1 cellular context compared by ENCODE assay signal in genomic region chr6:41071923-41072835, GRCh38.
TF ChIP-seq lines count a peak whose summit lies in the region.

Gene OARD1, minus strand, starts transcription at chr6:41072356. Its CDS starts 722 bp downstream, at chr6:41071634.

TF ChIP-seq in HepG2, 621 proteins besides CTCF, POLR2A, EP300 and RAD21 (continued from another document and continues in another):
- TF ChIP-seq SNAPC4 (CRISPR knock-in tag; IDR thresholded peaks at IDR 0.05): no peak
- TF ChIP-seq ZNF710 (CRISPR knock-in tag; IDR thresholded peaks at IDR 0.05; ENCODE audit: borderline replicate concordance): 0 out of 2 replicates have a peak, but pooled peaks have one; percentile 70
- TF ChIP-seq ZIK1 (CRISPR knock-in tag; IDR thresholded peaks at IDR 0.05; ENCODE audit: borderline replicate concordance, low read depth): peak; percentile 10; the same call in 1 of the 2 replicates
- no peak for TF ChIP-seq GPBP1L1 (CRISPR knock-in tag; IDR thresholded peaks at IDR 0.05)
- TF ChIP-seq HOXA3 (CRISPR knock-in tag; IDR thresholded peaks at IDR 0.05): peak; percentile 86
- TF ChIP-seq CREBL2 (CRISPR knock-in tag; IDR thresholded peaks at IDR 0.05; ENCODE audit: borderline replicate concordance): no peak
- no peak for TF ChIP-seq RNF219 (CRISPR knock-in tag; IDR thresholded peaks at IDR 0.05)
- no peak; the same call in 1 of the 2 replicates for TF ChIP-seq ZNF629 (CRISPR knock-in tag; conservative IDR thresholded peaks at IDR 0.05)
- no peak for TF ChIP-seq FOXJ3 (CRISPR knock-in tag; IDR thresholded peaks at IDR 0.05; ENCODE audit: borderline replicate concordance)
- TF ChIP-seq BHLHE40 (IDR thresholded peaks at IDR 0.05; ENCODE audit: low read length): no peak
- no peak for TF ChIP-seq ZNF260 (CRISPR knock-in tag; IDR thresholded peaks at IDR 0.05; ENCODE audit: borderline replicate concordance, low read depth)
- TF ChIP-seq ZNF672 (CRISPR knock-in tag; IDR thresholded peaks at IDR 0.05): no peak
- no peak for TF ChIP-seq ZBTB34 (CRISPR knock-in tag; IDR thresholded peaks at IDR 0.05)
- no peak for TF ChIP-seq ZFP36L1 (CRISPR knock-in tag; IDR thresholded peaks at IDR 0.05)
- TF ChIP-seq ZNF432 (CRISPR knock-in tag; IDR thresholded peaks at IDR 0.05; ENCODE audit: borderline replicate concordance): no peak
- TF ChIP-seq PRDM4 (CRISPR knock-in tag; IDR thresholded peaks at IDR 0.05; ENCODE audit: borderline replicate concordance): no peak
- peak; percentile 77 for TF ChIP-seq ZNF501 (CRISPR knock-in tag; IDR thresholded peaks at IDR 0.05)
- peak; percentile 7; the same call in 1 of the 2 replicates for TF ChIP-seq TARDBP (CRISPR knock-in tag; IDR thresholded peaks at IDR 0.05)
- TF ChIP-seq MAFK (conservative IDR thresholded peaks at IDR 0.05 in 1 of 2, IDR thresholded peaks at IDR 0.05 in 1 of 2; ENCODE audit: low read length in 2 of 2): peak in 1 of 2 experiments; percentile 5; a peak in 1 of 4 replicates
- no peak for TF ChIP-seq LRRFIP1 (CRISPR knock-in tag; conservative IDR thresholded peaks at IDR 0.05)
- TF ChIP-seq THAP9 (CRISPR knock-in tag; IDR thresholded peaks at IDR 0.05; ENCODE audit: borderline replicate concordance): peak; percentile 100
- peak; percentile 95 for TF ChIP-seq ZNF619 (CRISPR knock-in tag; IDR thresholded peaks at IDR 0.05)
- TF ChIP-seq BORCS8-MEF2B (CRISPR knock-in tag; IDR thresholded peaks at IDR 0.05): no peak; the same call in 1 of the 2 replicates
- TF ChIP-seq ARID4A (CRISPR knock-in tag; IDR thresholded peaks at IDR 0.05; ENCODE audit: borderline replicate concordance): peak; percentile 86
